Comparison of ENCODE assay signal across 1 cellular context in the genomic region with DNA sequence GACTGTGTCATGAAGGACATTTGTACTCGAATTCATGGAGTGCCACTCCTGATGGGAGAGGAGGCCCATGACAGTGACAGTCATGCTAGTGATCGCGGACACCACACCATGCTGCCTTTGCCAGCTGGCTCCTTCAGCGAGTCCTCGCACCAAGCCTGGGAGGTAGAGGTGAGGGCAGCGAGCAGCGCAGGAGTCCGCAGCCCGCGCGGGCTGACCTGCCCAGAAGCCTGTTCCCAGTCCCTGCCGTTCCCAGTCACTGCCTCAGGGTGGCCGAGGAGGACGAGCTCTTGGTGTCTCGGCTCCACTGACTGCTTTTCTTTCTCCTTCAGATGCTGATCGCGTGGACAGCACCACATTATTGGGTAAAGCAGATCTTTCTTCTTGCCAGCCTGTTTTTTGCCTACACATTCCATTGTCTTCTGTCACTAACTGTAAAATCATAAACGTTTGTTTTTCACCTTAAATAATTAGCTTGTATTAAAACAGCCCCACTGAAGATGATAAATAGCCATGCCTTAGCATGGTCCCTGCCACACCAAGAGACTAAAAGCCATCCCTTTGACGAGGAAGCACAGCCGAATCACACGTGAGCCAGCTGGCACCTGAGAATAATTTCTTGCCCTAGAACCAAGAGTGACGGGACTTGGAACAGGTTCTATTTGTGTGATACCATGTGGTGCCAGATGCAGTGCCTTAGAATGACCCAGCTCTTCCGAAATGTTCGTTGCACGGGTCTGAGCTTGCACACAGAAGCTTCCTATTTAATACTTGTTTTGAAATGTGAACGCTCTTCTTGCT.
A peak's percentile ranks its signal among the peaks of the same experiment; 100 is the strongest.
TF ChIP-seq lines count a peak whose summit lies in the region.

No MANE protein-coding gene starts in this region.

TF ChIP-seq in K562, 482 proteins besides CTCF, POLR2A, EP300 and RAD21:
- TF ChIP-seq, protein P1, sequence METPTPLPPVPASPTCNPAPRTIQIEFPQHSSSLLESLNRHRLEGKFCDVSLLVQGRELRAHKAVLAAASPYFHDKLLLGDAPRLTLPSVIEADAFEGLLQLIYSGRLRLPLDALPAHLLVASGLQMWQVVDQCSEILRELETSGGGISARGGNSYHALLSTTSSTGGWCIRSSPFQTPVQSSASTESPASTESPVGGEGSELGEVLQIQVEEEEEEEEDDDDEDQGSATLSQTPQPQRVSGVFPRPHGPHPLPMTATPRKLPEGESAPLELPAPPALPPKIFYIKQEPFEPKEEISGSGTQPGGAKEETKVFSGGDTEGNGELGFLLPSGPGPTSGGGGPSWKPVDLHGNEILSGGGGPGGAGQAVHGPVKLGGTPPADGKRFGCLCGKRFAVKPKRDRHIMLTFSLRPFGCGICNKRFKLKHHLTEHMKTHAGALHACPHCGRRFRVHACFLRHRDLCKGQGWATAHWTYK (CRISPR knock-in tag; IDR thresholded peaks at IDR 0.05): no peak
- TF ChIP-seq POLR2G (IDR thresholded peaks at IDR 0.05; ENCODE audit: low read depth, low read length) (0 out of 2 replicates have a peak, but pooled peaks have one; percentile 18), ZNF41 (CRISPR knock-in tag; conservative IDR thresholded peaks at IDR 0.05) (no peak), FOXK2 (conservative IDR thresholded peaks at IDR 0.05 in 1 of 2, IDR thresholded peaks at IDR 0.05 in 1 of 2; ENCODE audit: low read depth in 2 of 2) (no peak), CHD2 (IDR thresholded peaks at IDR 0.05; ENCODE audit: low read depth, low read length) (no peak)
TF ChIP-seq in K562: peak in this region for 1.
